ENCODE assay signal across 12 cellular contexts in the genomic region with DNA sequence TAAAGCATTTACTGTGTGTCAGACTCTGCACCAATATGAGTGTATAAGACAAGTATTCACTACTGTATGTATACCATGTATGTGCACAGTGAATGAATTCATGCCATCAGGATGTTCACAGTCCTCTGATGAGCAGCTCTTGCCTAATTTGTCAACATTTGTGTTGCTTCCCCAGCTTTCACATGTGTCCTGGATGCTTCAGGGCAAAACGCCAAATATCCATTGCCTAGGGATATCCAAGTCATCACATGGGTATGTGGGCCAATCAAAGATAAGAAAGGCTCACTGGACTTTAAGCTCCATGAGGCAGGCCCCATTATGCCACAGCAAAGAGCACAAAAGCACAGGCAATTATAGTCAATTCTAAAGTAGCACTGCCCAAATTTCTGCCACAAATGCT.
A peak's percentile ranks its signal among the peaks of the same experiment; 100 is the strongest.
DNase-seq lines count a peak whose midpoint lies in the region; TF ChIP-seq lines count a peak whose summit lies in the region.
"Had no signal": no experiment of that assay in that cellular context is flagged by ENCODE, and none has a peak within 500 bp of the region (broad histone marks: within the 10 kb centered on the region; RNA-seq: fewer than 3 reads in every experiment).

No MANE protein-coding gene starts in this region.

- no peaks in the 10 kb centered on the region for H3K27me3 ChIP-seq in SJCRH30
- H3K27me3 ChIP-seq: suprapubic skin had no signal

- no peaks in the 10 kb centered on the region for H3K9me3 ChIP-seq in SJCRH30 (replicated peaks)
- H3K9me3 ChIP-seq: suprapubic skin had no signal

- in situ Hi-C loops in KBM-7 (cut with MboI; ENCODE audit: low pct_unique_long_range_greater_than_20kb, low sequenced_read_pairs) (no loop called here), ACHN (cut with HindIII; ENCODE audit: low pct_ligation_motif_present, low pct_unique_long_range_greater_than_20kb, low sequenced_read_pairs) (no loop called here)

- DNase-seq in A172 (ENCODE audit: low spot score) (peak; percentile 18), H4 (ENCODE audit: low spot score) (peak; percentile 23), SJCRH30 (peak; percentile 59 to 68), fibroblast of pulmonary artery (ENCODE audit: low read depth) (peak; percentile 22), GF-D8 (lab: John Stamatoyannopoulos, UW) (no peak), KBM-7 (no peak), ACHN (no peak), HPDE6-E6E7 (ENCODE audit: extremely low spot score) (no peak)
- DNase-seq: activated T-cell treated with anti-CD3 and anti-CD28 coated beads for 4 hours; DMS153; stimulated activated CD4-positive, alpha-beta T cell treated with anti-CD3 and anti-CD28 coated beads, Interleukin-15, amount 100 ng/mL, for 24 hours had no signal

- no peak overlapping the region for H3K27ac ChIP-seq in SJCRH30
- H3K27ac ChIP-seq: suprapubic skin had no signal

- H3K4me1 ChIP-seq in SJCRH30, result peaks cover 17% of the 10 kb centered on the region
- H3K4me1 ChIP-seq: suprapubic skin had no signal

- H3K36me3 ChIP-seq in SJCRH30, result no peaks in the 10 kb centered on the region
- H3K36me3 ChIP-seq: suprapubic skin had no signal

- no peak for TF ChIP-seq CTCF in fibroblast of pulmonary artery (IDR thresholded peaks at IDR 0.05; ENCODE audit: low read length, missing control alignments)

- H3K4me3 ChIP-seq in SJCRH30 (no peak overlapping the region), fibroblast of pulmonary artery (replicated peaks; ENCODE audit: low read depth, low read length) (no peak overlapping the region)
- H3K4me3 ChIP-seq: suprapubic skin had no signal

Comparison
In these comparisons a context has a peak if more than half of its experiments do, and no peak if none do; other contexts are left out.
1. DNase-seq: peak in A172 (single experiment), H4 (single experiment), SJCRH30 (2 of 2) and fibroblast of pulmonary artery (single experiment); none in GF-D8 (single experiment), KBM-7 (single experiment), ACHN (single experiment) and HPDE6-E6E7 (single experiment).